Comparison of ENCODE assay signal across 13 cellular contexts in the genomic region with DNA sequence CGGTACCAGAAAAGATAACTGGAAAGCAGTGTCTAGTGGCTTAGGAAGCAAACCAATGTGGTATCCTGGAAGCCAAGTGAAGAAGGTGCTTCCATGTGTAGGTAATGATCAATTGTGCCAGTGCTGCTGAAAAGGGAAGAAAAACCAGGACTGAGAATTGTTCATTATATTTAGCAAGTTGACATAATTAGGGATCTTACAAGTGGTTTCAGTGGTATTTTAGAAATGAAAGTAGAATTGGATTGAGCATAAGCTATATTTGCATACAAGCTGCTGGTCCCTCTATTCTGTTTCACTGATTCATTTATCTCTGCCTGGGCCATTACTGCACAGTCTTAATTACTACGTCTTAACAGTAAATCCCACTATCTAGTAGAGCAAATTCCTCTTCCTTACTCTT.
A peak's percentile ranks its signal among the peaks of the same experiment; 100 is the strongest.
DNase-seq lines count a peak whose midpoint lies in the region; ATAC-seq, FAIRE-seq and TF ChIP-seq lines count a peak whose summit lies in the region.
"Had no signal": no experiment of that assay in that cellular context is flagged by ENCODE, and none has a peak within 500 bp of the region (broad histone marks: within the 10 kb centered on the region; RNA-seq: fewer than 3 reads in every experiment).

No MANE protein-coding gene starts in this region.

- TF ChIP-seq CTCF in GM12865 (IDR thresholded peaks at IDR 0.05; ENCODE audit: insufficient read depth, low read depth, low read length, missing control alignments) = no peak

- no peak for FAIRE-seq in RCC 7860 (lab: Jason Lieb, UNC)
- FAIRE-seq: bronchial epithelial cell, D721Med had no signal

- no peak overlapping the region for H3K4me3 ChIP-seq in GM12865 (ENCODE audit: low read depth, low read length)

- ATAC-seq in GM19438 (IDR thresholded peaks at IDR 0.05; ENCODE audit: low read depth, unreplicated experiment) (peak; percentile 71), HG02678 (IDR thresholded peaks at IDR 0.05; ENCODE audit: unreplicated experiment) (peak; percentile 92), HG03432 (IDR thresholded peaks at IDR 0.05; ENCODE audit: unreplicated experiment) (peak; percentile 98)

- DNase-seq in GM12865 (ENCODE audit: low read depth) (peak; percentile 44), T1000 (lab: John Stamatoyannopoulos, UW) (no peak), RCC 7860 (ENCODE audit: low spot score) (no peak), T-helper 9 cell (no peak)
- no peak for DNase-seq in activated effector memory CD4-positive, alpha-beta T cell treated with anti-CD3 and anti-CD28 coated beads, Interleukin-2, amount 50 U/mL, for 16 hours
- DNase-seq: activated effector memory CD4-positive, alpha-beta T cell treated with Interleukin-2 at 50 U/mL for 16 hours; mesendoderm; NCI-H748 treated with DMSO at 0.1 percent for 48 hours had no signal
